8 cellular contexts compared by ENCODE assay signal in genomic region chr19:36141039-36141914, GRCh38. TPM values are rescaled to one million over a fixed set of nuclear protein-coding genes. Genes with fewer than 3 reads are reported as not detected.
DNase-seq lines count a peak whose midpoint lies in the region; ATAC-seq and TF ChIP-seq lines count a peak whose summit lies in the region.

No MANE protein-coding gene starts in this region.

- TF ChIP-seq RAD21 in HCT116 (IDR thresholded peaks at IDR 0.05; ENCODE audit: low read depth) = no peak

- intact Hi-C loops in HCT116 (cut with micrococcal nuclease) (no loop called here), heart right ventricle (cut with DNase I) (no loop called here), tibial artery (cut with DNase I; ENCODE audit: low total_unique reads) (no loop called here)

- H3K4me3 ChIP-seq in HCT116 (replicated peaks in 1 of 2; ENCODE audit: low read depth in 1 of 2, low read length in 2 of 2) (peak overlapping the region; percentile 87 to 94), adipocyte (ENCODE audit: low read length) (peak overlapping the region; percentile 98), heart right ventricle (peak overlapping the region; percentile 73 to 99 (median 88)), tibial artery (peak overlapping the region; percentile 94 to 95)

- ATAC-seq in HCT116 = peak; percentile 70
- peak; percentile 62 to 80 (median 72) for ATAC-seq in heart right ventricle

- H3K9ac ChIP-seq in HCT116 (ENCODE audit: low read length) (peak overlapping the region; percentile 99), adipocyte (ENCODE audit: low read length) (peak overlapping the region; percentile 100)

- CTCF ChIA-PET in HCT116 (lab: Charles Lee) = no interaction called here

- 18% methylated on average over 42 of the region's 42 CpGs for WGBS in heart right ventricle, 2 donors

- TF ChIP-seq CTCF in HCT116 (IDR thresholded peaks at IDR 0.05 in 2 of 3, conservative IDR thresholded peaks at IDR 0.05 in 1 of 3; ENCODE audit: borderline replicate concordance in 1 of 3, insufficient read depth in 1 of 3, low read depth in 2 of 3, low read length in 2 of 3) = no peak
- no peak for TF ChIP-seq CTCF in heart right ventricle (IDR thresholded peaks at IDR 0.05)
- no peak for TF ChIP-seq CTCF in tibial artery (IDR thresholded peaks at IDR 0.05)

- H3K27me3 ChIP-seq in HCT116 (ENCODE audit: insufficient read depth, low read length) (no peaks in the 10 kb centered on the region), adipocyte (replicated peaks; ENCODE audit: control insufficient read depth, insufficient read depth, low read length) (no peaks in the 10 kb centered on the region), heart right ventricle (no peaks in the 10 kb centered on the region), tibial artery (no peaks in the 10 kb centered on the region)

- H3K4me2 ChIP-seq in HCT116 (ENCODE audit: low read length) = peak overlapping the region; percentile 96

- POLR2A ChIA-PET in HCT116 (lab: Charles Lee) = no interaction called here

- peaks cover 41% of the 10 kb centered on the region for H3K79me2 ChIP-seq in HCT116 (ENCODE audit: insufficient read depth, low read length)

- peaks cover 6% of the 10 kb centered on the region; the same call in 1 of the 2 replicates for H4K20me1 ChIP-seq in HCT116 (ENCODE audit: insufficient read depth)

- RAD21 ChIA-PET in HCT116 (lab: Charles Lee; ENCODE audit: low non-redundant PET in 1 of 2, low total read pairs in 2 of 2, uncharacterized antibody in 2 of 2, unreplicated experiment in 2 of 2) = no interaction called here

- DNase-seq in DMS53 treated with DMSO at 0.1 percent for 48 hours (lab: John Stamatoyannopoulos, UW; ENCODE audit: unreplicated experiment) (peak; percentile 60), HCT116 (ENCODE audit: low read depth, low spot score) (peak; percentile 83), NCI-H1417 treated with DMSO at 0.1 percent for 48 hours (lab: John Stamatoyannopoulos, UW) (peak; percentile 28), T follicular helper cell (ENCODE audit: low read depth) (peak; percentile 87), adipocyte (ENCODE audit: low read depth) (peak; percentile 94), heart right ventricle (peak; percentile 87 to 88), pons (ENCODE audit: low spot score) (peak; percentile 69), tibial artery (peak; percentile 87 to 94)

- no TSS peak for BruUV-seq in HCT116 (replicated peaks; lab: Mats Ljungman, UMichigan)

- H3K9me2 ChIP-seq in HCT116 (ENCODE audit: insufficient read depth) = no peaks in the 10 kb centered on the region

- H3K4me1 ChIP-seq in HCT116 (ENCODE audit: control insufficient read depth in 1 of 2, insufficient read depth in 2 of 2, low read length in 2 of 2) (peaks cover 33 to 45% of the 10 kb centered on the region in 2 experiments), adipocyte (ENCODE audit: control insufficient read depth, insufficient read depth, low read length) (peaks cover 20% of the 10 kb centered on the region), heart right ventricle (peaks cover 0 to 30% (median 21%) of the 10 kb centered on the region in 9 donors), tibial artery (peaks cover 0 to 30% (median 25%) of the 10 kb centered on the region in 4 donors)

- H3K27ac ChIP-seq in HCT116 (ENCODE audit: low read depth, low read length) (peak overlapping the region; percentile 98), heart right ventricle (peak overlapping the region; percentile 89 to 100 (median 99)), tibial artery (peak overlapping the region; percentile 99 to 100)

- peaks cover 30 to 32% of the 10 kb centered on the region in 2 experiments for H3K36me3 ChIP-seq in HCT116 (ENCODE audit: control insufficient read depth in 1 of 2, insufficient read depth in 2 of 2, low read length in 2 of 2)
- H3K36me3 ChIP-seq in adipocyte (ENCODE audit: control insufficient read depth, insufficient read depth, low read length, severe bottlenecking) = peaks cover 34% of the 10 kb centered on the region
- peaks cover 4 to 49% (median 41%) of the 10 kb centered on the region in 9 donors for H3K36me3 ChIP-seq in heart right ventricle
- H3K36me3 ChIP-seq in tibial artery = peaks cover 36 to 45% (median 42%) of the 10 kb centered on the region in 3 donors

- H2AFZ ChIP-seq in HCT116 (ENCODE audit: low read depth, low read length, poor library complexity, severe bottlenecking) = no peak overlapping the region

- no peak for TF ChIP-seq POLR2A in HCT116 (IDR thresholded peaks at IDR 0.05; ENCODE audit: borderline replicate concordance, extremely low read depth, insufficient read depth, insufficient read length)

- no peaks in the 10 kb centered on the region for H3K9me3 ChIP-seq in HCT116 (ENCODE audit: control insufficient read depth in 1 of 2, insufficient read depth in 1 of 2, low read depth in 1 of 2, low read length in 2 of 2)
- no peaks in the 10 kb centered on the region for H3K9me3 ChIP-seq in adipocyte (ENCODE audit: control insufficient read depth, low read length)
- H3K9me3 ChIP-seq in heart right ventricle = no peaks in the 10 kb centered on the region
- no peaks in the 10 kb centered on the region for H3K9me3 ChIP-seq in tibial artery

TF ChIP-seq in HCT116, 20 proteins besides CTCF, POLR2A, EP300 and RAD21 (continues in another document):
- TF ChIP-seq SP1 (IDR thresholded peaks at IDR 0.05; ENCODE audit: low read depth) (peak; percentile 36; the same call in 1 of the 2 replicates), ELF1 (IDR thresholded peaks at IDR 0.05; ENCODE audit: borderline replicate concordance, low read depth) (no peak), ZFX (IDR thresholded peaks at IDR 0.05) (no peak), POLR2AphosphoS5 (IDR thresholded peaks at IDR 0.05; ENCODE audit: low read depth, low read length) (peak; percentile 29; the same call in 1 of the 2 replicates), SIN3A (IDR thresholded peaks at IDR 0.05; ENCODE audit: low read depth) (peak; percentile 33; the same call in 1 of the 2 replicates), CEBPB (IDR thresholded peaks at IDR 0.05; ENCODE audit: low read depth) (no peak), CBX3 (IDR thresholded peaks at IDR 0.05; ENCODE audit: low read depth) (no peak), SRF (IDR thresholded peaks at IDR 0.05; ENCODE audit: low read depth) (no peak), EZH2phosphoT487 (IDR thresholded peaks at IDR 0.05; ENCODE audit: borderline replicate concordance) (no peak), FOSL1 (IDR thresholded peaks at IDR 0.05; ENCODE audit: low read depth) (no peak), JUND (IDR thresholded peaks at IDR 0.05) (no peak)
- TF ChIP-seq, protein P1, sequence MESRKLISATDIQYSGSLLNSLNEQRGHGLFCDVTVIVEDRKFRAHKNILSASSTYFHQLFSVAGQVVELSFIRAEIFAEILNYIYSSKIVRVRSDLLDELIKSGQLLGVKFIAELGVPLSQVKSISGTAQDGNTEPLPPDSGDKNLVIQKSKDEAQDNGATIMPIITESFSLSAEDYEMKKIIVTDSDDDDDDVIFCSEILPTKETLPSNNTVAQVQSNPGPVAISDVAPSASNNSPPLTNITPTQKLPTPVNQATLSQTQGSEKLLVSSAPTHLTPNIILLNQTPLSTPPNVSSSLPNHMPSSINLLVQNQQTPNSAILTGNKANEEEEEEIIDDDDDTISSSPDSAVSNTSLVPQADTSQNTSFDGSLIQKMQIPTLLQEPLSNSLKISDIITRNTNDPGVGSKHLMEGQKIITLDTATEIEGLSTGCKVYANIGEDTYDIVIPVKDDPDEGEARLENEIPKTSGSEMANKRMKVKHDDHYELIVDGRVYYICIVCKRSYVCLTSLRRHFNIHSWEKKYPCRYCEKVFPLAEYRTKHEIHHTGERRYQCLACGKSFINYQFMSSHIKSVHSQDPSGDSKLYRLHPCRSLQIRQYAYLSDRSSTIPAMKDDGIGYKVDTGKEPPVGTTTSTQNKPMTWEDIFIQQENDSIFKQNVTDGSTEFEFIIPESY (IDR thresholded peaks at IDR 0.05; ENCODE audit: extremely low read depth, insufficient replicate concordance, low read length) = no peak

RNA-seq across cellular contexts. Expression of gene CAPNS1, which starts 1.4 kb away (rescaled TPM):
- 621 TPM for total RNA-seq in HCT116 (2021; ENCODE audit: unreplicated experiment)
- 915 and 990 TPM in 2 replicates for polyA plus RNA-seq in HCT116 (2012)
- 1,000 to 10,000 TPM in 1 of 10 donors, 100 to 1,000 TPM in 9; 800 to 1,095 (median 894) TPM for total RNA-seq in heart right ventricle
- 1,000 to 10,000 TPM in 1 of 2 donors, 100 to 1,000 TPM in 1; 745 to 1,027 TPM for polyA plus RNA-seq in heart right ventricle

RNA-seq across cellular contexts. Expression of gene COX7A1, which starts 11.0 kb away (rescaled TPM):
- total RNA-seq in HCT116 (2021; ENCODE audit: unreplicated experiment) = not detected
- 0.24 and 0.43 TPM in 2 replicates for polyA plus RNA-seq in HCT116 (2012)
- 1,000 to 10,000 TPM; 1,564 to 3,571 (median 2,793) TPM for total RNA-seq in heart right ventricle
- 1,000 to 10,000 TPM in 1 of 2 donors, 100 to 1,000 TPM in 1; 850 to 2,441 TPM for polyA plus RNA-seq in heart right ventricle

RNA-seq across cellular contexts. Expression of gene TBCB, which starts 26.0 kb away (rescaled TPM):
- 141 TPM for total RNA-seq in HCT116 (2021; ENCODE audit: unreplicated experiment)
- polyA plus RNA-seq in HCT116 (2012) = 184 and 198 TPM in 2 replicates
- total RNA-seq in heart right ventricle = 100 to 1,000 TPM in 4 of 10 donors, 10 to 100 TPM in 6; 73.0 to 134 (median 97.3) TPM
- polyA plus RNA-seq in heart right ventricle = 100 to 1,000 TPM; 142 to 193 TPM

RNA-seq across cellular contexts. Expression of gene POLR2I, which starts 26.6 kb away (rescaled TPM):
- 108 TPM for total RNA-seq in HCT116 (2021; ENCODE audit: unreplicated experiment)
- 264 and 295 TPM in 2 replicates for polyA plus RNA-seq in HCT116 (2012)
- 100 to 1,000 TPM in 6 of 10 donors, 10 to 100 TPM in 4; 83.7 to 139 (median 105) TPM for total RNA-seq in heart right ventricle
- 100 to 1,000 TPM; 153 TPM for polyA plus RNA-seq in heart right ventricle

RNA-seq across cellular contexts. Expression of gene OVOL3, which starts 30.3 kb away (rescaled TPM):
- not detected for total RNA-seq in HCT116 (2021; ENCODE audit: unreplicated experiment)
- 0.21 TPM in 1 of 2 replicates, not detected in the other for polyA plus RNA-seq in HCT116 (2012)
- not detected for total RNA-seq in heart right ventricle
- not detected for polyA plus RNA-seq in heart right ventricle

Comparison
In these comparisons a context has a peak if more than half of its experiments do, and no peak if none do; other contexts are left out.
1. Peak in every context shown above with its lines: DNase-seq, ATAC-seq, H3K4me3 ChIP-seq and H3K27ac ChIP-seq.
2. DNase-seq: peak in every context shown above with its lines; median percentile 94 in adipocyte; 90 in tibial artery; 88 in heart right ventricle; 87 in T follicular helper cell; 83 in HCT116; 69 in pons; 60 in DMS53 treated with DMSO at 0.1 percent for 48 hours; 28 in NCI-H1417 treated with DMSO at 0.1 percent for 48 hours.
3. RNA of gene COX7A1, which starts 11.0 kb away (total RNA-seq): 1,564 to 3,571 TPM in heart right ventricle; not detected in HCT116 (single experiment); every median in the first group is over 1,000 times any median in the second.